8 cellular contexts compared by ENCODE assay signal in the genomic region with DNA sequence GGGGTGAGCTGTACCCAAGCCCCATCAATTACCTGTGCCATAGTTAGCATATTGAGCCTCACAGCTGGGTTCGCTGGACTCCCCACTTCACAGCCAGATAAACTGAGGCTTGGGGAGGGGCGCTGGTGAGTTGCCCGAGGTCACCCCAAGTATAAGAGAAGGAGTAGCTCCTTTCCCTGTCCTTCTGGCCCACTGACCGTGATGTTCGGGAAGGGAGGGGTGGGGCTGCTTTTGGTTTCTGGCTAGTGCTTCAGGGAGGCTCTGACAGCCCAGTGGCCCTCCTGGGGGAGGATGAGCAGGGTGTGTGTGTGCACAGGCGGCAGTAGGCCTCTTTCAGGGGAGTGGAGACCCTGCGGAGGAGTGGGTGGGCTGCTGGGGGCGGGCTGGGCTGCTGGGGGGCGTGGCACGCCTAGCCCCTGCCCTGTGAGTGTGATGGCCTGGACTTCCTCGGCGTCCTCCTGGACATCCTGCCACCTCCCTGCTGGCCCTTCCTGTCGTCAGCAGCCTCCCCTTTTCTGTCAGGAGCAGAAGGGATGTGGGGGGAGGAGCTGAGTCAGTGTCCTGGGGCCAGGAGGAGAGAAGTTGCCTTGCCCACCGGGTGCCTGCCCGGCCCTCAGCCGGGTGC. TPM values are rescaled to one million over a fixed set of nuclear protein-coding genes. Genes with fewer than 3 reads are reported as not detected.
A peak's percentile ranks its signal among the peaks of the same experiment; 100 is the strongest.
DNase-seq lines count a peak whose midpoint lies in the region; ATAC-seq, FAIRE-seq and TF ChIP-seq lines count a peak whose summit lies in the region.

No MANE protein-coding gene starts in this region.

- H3K9me3 ChIP-seq in HEK293 (ENCODE audit: control insufficient read depth, insufficient read depth, low read depth, low read length) (no peaks in the 10 kb centered on the region), heart left ventricle (no peaks in the 10 kb centered on the region)

- H3K36me3 ChIP-seq in HEK293 (ENCODE audit: control insufficient read depth in 2 of 2, insufficient read depth in 1 of 2, low read length in 2 of 2) (peaks cover 0 to 8% of the 10 kb centered on the region in 2 experiments; a peak in 2 of 3 replicates), heart left ventricle (peaks cover 0 to 5% (median 0%) of the 10 kb centered on the region in 9 donors), rectal smooth muscle tissue (ENCODE audit: control insufficient read depth, insufficient read depth, low read length) (no peaks in the 10 kb centered on the region)

- no peak for TF ChIP-seq CTCF in HEK293 (tag by site-specific recombination; IDR thresholded peaks at IDR 0.05)
- no peak for TF ChIP-seq CTCF in heart left ventricle (IDR thresholded peaks at IDR 0.05)

- peak overlapping the region; percentile 94 for H3K9ac ChIP-seq in rectal smooth muscle tissue (ENCODE audit: low read length)

- no peak for TF ChIP-seq POLR2A in heart left ventricle (IDR thresholded peaks at IDR 0.05)

- H3K36me3 Mint-ChIP-seq in activated CD4-positive, alpha-beta memory T cell treated with anti-CD3 and anti-CD28 coated beads for 36 hours = peaks cover 2% of the 10 kb centered on the region

- H3K4me1 ChIP-seq in HEK293 (ENCODE audit: control insufficient read depth, insufficient read depth, low read length) (peaks cover 9% of the 10 kb centered on the region; the same call in 1 of the 2 replicates), heart left ventricle (peaks cover 30 to 76% (median 63%) of the 10 kb centered on the region in 12 donors), rectal smooth muscle tissue (ENCODE audit: control insufficient read depth, insufficient read depth, low read length) (peaks cover 51% of the 10 kb centered on the region)

- ATAC-seq in heart left ventricle = peak in 3 of 4 donors; percentile 3 to 45 (median 6)
- ATAC-seq in HG02884 (IDR thresholded peaks at IDR 0.05; ENCODE audit: unreplicated experiment) = no peak

- H3K27me3 ChIP-seq in heart left ventricle = no peaks in the 10 kb centered on the region
- no peaks in the 10 kb centered on the region for H3K27me3 ChIP-seq in rectal smooth muscle tissue (ENCODE audit: control insufficient read depth, insufficient read depth, low read length)

- H3K27ac ChIP-seq in HEK293 (ENCODE audit: extremely low read depth, low read depth, low read length) = peak overlapping the region; percentile 97
- H3K27ac ChIP-seq in heart left ventricle = peak overlapping the region; percentile 95 to 100 (median 99)
- H3K27ac ChIP-seq in rectal smooth muscle tissue (ENCODE audit: low read depth, low read length) = peak overlapping the region; percentile 84

- 13 to 16% (median 14%) methylated on average over 11 to 16 of the region's 16 CpGs for WGBS in heart left ventricle, 4 donors

- H3K4me3 ChIP-seq in HEK293 (ENCODE audit: low read depth, low read length) (peak overlapping the region; percentile 85), heart left ventricle (peak overlapping the region; percentile 82 to 100 (median 97)), rectal smooth muscle tissue (ENCODE audit: low read length) (peak overlapping the region; percentile 88)

- H3K4me1 Mint-ChIP-seq in activated CD4-positive, alpha-beta memory T cell treated with anti-CD3 and anti-CD28 coated beads for 36 hours (ENCODE audit: low read depth) = peaks cover 27% of the 10 kb centered on the region

- POLR2A ChIA-PET in HEK293 (lab: Yijun Ruan, JAX) = interaction anchor here (1.2 to 1.9 kb wide), 2 partner anchors 11 to 89 kb away, joined by 3 to 6 read pairs; no protein-coding TSS in a partner anchor
- POLR2A ChIA-PET in activated CD4-positive, alpha-beta memory T cell treated with anti-CD3 and anti-CD28 coated beads for 36 hours (lab: Charles Lee) = interaction anchor here (0.9 kb wide), 1 partner anchor 17 kb away, joined by 4 read pairs; no protein-coding TSS in a partner anchor

- H3K27me3 Mint-ChIP-seq in activated CD4-positive, alpha-beta memory T cell treated with anti-CD3 and anti-CD28 coated beads for 36 hours = no peaks in the 10 kb centered on the region

- peak overlapping the region; percentile 89 for H3K4me3 Mint-ChIP-seq in activated CD4-positive, alpha-beta memory T cell treated with anti-CD3 and anti-CD28 coated beads for 36 hours

- peak overlapping the region; percentile 56 for H3K27ac Mint-ChIP-seq in activated CD4-positive, alpha-beta memory T cell treated with anti-CD3 and anti-CD28 coated beads for 36 hours

- FAIRE-seq in frontal cortex (lab: Jason Lieb, UNC) = no peak

- CTCF ChIA-PET in HEK293 (lab: Yijun Ruan, JAX) = interaction anchor here (0.7 kb wide), 1 partner anchor 138 kb away, joined by 3 read pairs; the partner anchor contains the start of gene GGA1
- CTCF ChIA-PET in activated CD4-positive, alpha-beta memory T cell treated with anti-CD3 and anti-CD28 coated beads for 36 hours (lab: Charles Lee) = interaction anchor here (1.6 kb wide), 1 partner anchor 140 kb away, joined by 4 read pairs; no protein-coding TSS in a partner anchor

- DNase-seq in activated CD4-positive, alpha-beta memory T cell treated with anti-CD3 and anti-CD28 coated beads for 36 hours = peak; percentile 11
- DNase-seq in heart left ventricle (peak; percentile 55 to 81 (median 68)), UCSD-AML1 (lab: John Stamatoyannopoulos, UW; ENCODE audit: unreplicated experiment) (no peak), frontal cortex (ENCODE audit: low spot score in 2 of 2) (no peak), AG20443 (ENCODE audit: low spot score) (no peak)

- intact Hi-C loops in activated CD4-positive, alpha-beta memory T cell treated with anti-CD3 and anti-CD28 coated beads for 36 hours (cut with micrococcal nuclease) = loop anchor here (2.0 to 10.0 kb wide), 2 partner anchors 112 to 138 kb away; partner anchors contain the start of genes GGA1 and SH3BP1
- intact Hi-C loops in heart left ventricle (cut with DNase I) = loop anchor here in 4 of 10 donors (5.0 to 10.0 kb wide), 3 partner anchors 50 to 62 kb away; partner anchors contain the start of genes NOL12 (in 3 of the 4) and TRIOBP (in 1 of the 4)

- H3K9me3 Mint-ChIP-seq in activated CD4-positive, alpha-beta memory T cell treated with anti-CD3 and anti-CD28 coated beads for 36 hours = no peaks in the 10 kb centered on the region

TF ChIP-seq in HEK293, 187 proteins besides CTCF, POLR2A, EP300 and RAD21 (continues in another document):
- TF ChIP-seq BCL11B (tag by site-specific recombination; IDR thresholded peaks at IDR 0.05; ENCODE audit: low read depth) (no peak), ZNF610 (tag by site-specific recombination; IDR thresholded peaks at IDR 0.05; ENCODE audit: borderline replicate concordance) (no peak), WT1 (tag by site-specific recombination; IDR thresholded peaks at IDR 0.05) (no peak), ZNF623 (tag by site-specific recombination; IDR thresholded peaks at IDR 0.05) (peak; percentile 41), OSR2 (tag by site-specific recombination; IDR thresholded peaks at IDR 0.05) (no peak), ZBTB7A (tag by site-specific recombination; IDR thresholded peaks at IDR 0.05; ENCODE audit: low read depth) (no peak), ZFP41 (tag by site-specific recombination; IDR thresholded peaks at IDR 0.05; ENCODE audit: borderline replicate concordance) (no peak), ZNF707 (tag by site-specific recombination; IDR thresholded peaks at IDR 0.05) (no peak)
- TF ChIP-seq, protein P1, sequence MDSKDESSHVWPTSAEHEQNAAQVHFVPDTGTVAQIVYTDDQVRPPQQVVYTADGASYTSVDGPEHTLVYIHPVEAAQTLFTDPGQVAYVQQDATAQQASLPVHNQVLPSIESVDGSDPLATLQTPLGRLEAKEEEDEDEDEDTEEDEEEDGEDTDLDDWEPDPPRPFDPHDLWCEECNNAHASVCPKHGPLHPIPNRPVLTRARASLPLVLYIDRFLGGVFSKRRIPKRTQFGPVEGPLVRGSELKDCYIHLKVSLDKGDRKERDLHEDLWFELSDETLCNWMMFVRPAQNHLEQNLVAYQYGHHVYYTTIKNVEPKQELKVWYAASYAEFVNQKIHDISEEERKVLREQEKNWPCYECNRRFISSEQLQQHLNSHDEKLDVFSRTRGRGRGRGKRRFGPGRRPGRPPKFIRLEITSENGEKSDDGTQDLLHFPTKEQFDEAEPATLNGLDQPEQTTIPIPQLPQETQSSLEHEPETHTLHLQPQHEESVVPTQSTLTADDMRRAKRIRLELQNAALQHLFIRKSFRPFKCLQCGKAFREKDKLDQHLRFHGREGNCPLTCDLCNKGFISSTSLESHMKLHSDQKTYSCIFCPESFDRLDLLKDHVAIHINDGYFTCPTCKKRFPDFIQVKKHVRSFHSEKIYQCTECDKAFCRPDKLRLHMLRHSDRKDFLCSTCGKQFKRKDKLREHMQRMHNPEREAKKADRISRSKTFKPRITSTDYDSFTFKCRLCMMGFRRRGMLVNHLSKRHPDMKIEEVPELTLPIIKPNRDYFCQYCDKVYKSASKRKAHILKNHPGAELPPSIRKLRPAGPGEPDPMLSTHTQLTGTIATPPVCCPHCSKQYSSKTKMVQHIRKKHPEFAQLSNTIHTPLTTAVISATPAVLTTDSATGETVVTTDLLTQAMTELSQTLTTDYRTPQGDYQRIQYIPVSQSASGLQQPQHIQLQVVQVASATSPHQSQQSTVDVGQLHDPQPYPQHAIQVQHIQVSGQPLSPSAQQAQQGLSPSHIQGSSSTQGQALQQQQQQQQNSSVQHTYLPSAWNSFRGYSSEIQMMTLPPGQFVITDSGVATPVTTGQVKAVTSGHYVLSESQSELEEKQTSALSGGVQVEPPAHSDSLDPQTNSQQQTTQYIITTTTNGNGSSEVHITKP (tag by site-specific recombination; IDR thresholded peaks at IDR 0.05) = no peak

RNA-seq across cellular contexts. Expression of gene TRIOBP, which starts 50.4 kb away (rescaled TPM):
- total RNA-seq in activated CD4-positive, alpha-beta memory T cell treated with anti-CD3 and anti-CD28 coated beads for 36 hours = 10 to 100 TPM; 25.0 to 26.8 TPM
- total RNA-seq in heart left ventricle (100 to 1,000 TPM in 4 of 9 donors, 10 to 100 TPM in 5; 67.9 to 147 (median 94.7) TPM), frontal cortex (10.6 TPM)
- polyA plus RNA-seq in heart left ventricle = 100 to 1,000 TPM in 1 of 2 donors, 10 to 100 TPM in 1; 54.9 to 119 TPM

Comparison
In these comparisons a context has a peak if more than half of its experiments do, and no peak if none do; other contexts are left out.
1. DNase-seq: peak in activated CD4-positive, alpha-beta memory T cell treated with anti-CD3 and anti-CD28 coated beads for 36 hours (single experiment) and heart left ventricle (5 of 5); none in UCSD-AML1 (single experiment), frontal cortex (0 of 2) and AG20443 (single experiment).
2. Peak in every context shown above with its lines, with median percentiles within 50 percentile points of each other: H3K27ac ChIP-seq and H3K4me3 ChIP-seq.